In the genomic region with DNA sequence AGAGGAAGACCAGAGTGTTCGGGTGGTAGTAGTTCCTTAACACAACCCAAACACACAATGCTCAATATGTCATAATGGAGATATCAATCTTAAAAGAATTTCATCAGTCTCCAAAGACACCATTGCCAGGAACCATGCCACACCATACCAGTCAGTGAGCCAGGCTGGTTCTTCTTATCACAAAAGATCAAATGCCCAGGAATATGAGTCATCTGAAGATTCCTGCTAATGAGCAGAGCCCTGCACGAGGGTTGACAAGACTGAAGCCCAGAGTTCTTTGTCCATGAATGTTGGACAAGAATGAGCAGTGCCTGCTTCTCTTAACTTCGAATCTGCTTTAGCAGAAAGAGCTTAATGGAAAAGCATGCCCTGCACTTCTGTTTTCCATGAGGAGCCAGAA, we compare ENCODE assay signal across 23 cellular contexts.
DNase-seq lines count a peak whose midpoint lies in the region.
"Had no signal": no experiment of that assay in that cellular context is flagged by ENCODE, and none has a peak within 500 bp of the region (broad histone marks: within the 10 kb centered on the region; RNA-seq: fewer than 3 reads in every experiment).

No MANE protein-coding gene starts in this region.

- H3F3A ChIP-seq in GM23248 (ENCODE audit: insufficient read depth) = no peaks in the 10 kb centered on the region

- H3K9me2 ChIP-seq in GM23248 (ENCODE audit: insufficient read depth) = no peaks in the 10 kb centered on the region

- H2AFZ ChIP-seq in GM23248 = no peak overlapping the region
- H2AFZ ChIP-seq: GM23338 had no signal

- H2BK120ac ChIP-seq in mesendoderm (ENCODE audit: low read depth, low read length) = no peak overlapping the region

- no peaks in the 10 kb centered on the region for H3K36me3 ChIP-seq in GM23248 (ENCODE audit: low read depth)
- no peaks in the 10 kb centered on the region for H3K36me3 ChIP-seq in mesendoderm (ENCODE audit: control insufficient read depth, insufficient read depth, low read length)
- H3K36me3 ChIP-seq: HAP-1, Peyer's patch, SJCRH30 had no signal

- no peak overlapping the region for H3K56ac ChIP-seq in mesendoderm (ENCODE audit: low read length)

- H3K9ac ChIP-seq in GM23248 (no peak overlapping the region), mesendoderm (ENCODE audit: low read length) (no peak overlapping the region)
- H3K9ac ChIP-seq: KMS-11 had no signal

- H2BK15ac ChIP-seq in mesendoderm (replicated peaks; ENCODE audit: low read depth) = no peak overlapping the region

- H3K9me3 ChIP-seq in GM23248 (ENCODE audit: low read depth) = no peaks in the 10 kb centered on the region
- H3K9me3 ChIP-seq: HAP-1, Peyer's patch, SJCRH30 had no signal

- H3K18ac ChIP-seq in mesendoderm (ENCODE audit: low read length) = no peak overlapping the region

- no peak overlapping the region for H3K4me2 ChIP-seq in GM23248 (ENCODE audit: unreplicated experiment)
- H3K4me2 ChIP-seq in mesendoderm (ENCODE audit: low read length) = no peak overlapping the region
- H3K4me2 ChIP-seq: GM23338, KMS-11 had no signal

- no peak overlapping the region for H2BK5ac ChIP-seq in mesendoderm (ENCODE audit: low read length)

- H3K4me3 ChIP-seq in GM23248 (no peak overlapping the region), mesendoderm (ENCODE audit: low read length) (no peak overlapping the region)
- H3K4me3 ChIP-seq: GM23338, HAP-1, Peyer's patch, SJCRH30 had no signal

- H3K79me1 ChIP-seq in mesendoderm (ENCODE audit: low read length) = no peaks in the 10 kb centered on the region

- H4K5ac ChIP-seq in mesendoderm (ENCODE audit: low read length) = no peak overlapping the region

- in situ Hi-C loops in GM23248 (cut with MboI) = no loop called here

- H3K4ac ChIP-seq in mesendoderm (ENCODE audit: low read depth, low read length) = no peak overlapping the region

- H3K23ac ChIP-seq in mesendoderm (ENCODE audit: low read length) = no peak overlapping the region

- 32 to 35% methylated on average over 3 of the region's 3 CpGs for WGBS in GM23248 (ENCODE audit: low coverage in 1 of 2, low lambda C conversion rate in 2 of 2, missing lambda C conversion rate in 2 of 2), 2 experiments
- WGBS in mesendoderm (ENCODE audit: extremely low coverage, insufficient coverage, low lambda C conversion rate) = no CpG with 5 or more reads among the region's 3 CpGs

- H3K4me1 ChIP-seq in GM23248 (ENCODE audit: insufficient read depth) (no peaks in the 10 kb centered on the region), mesendoderm (ENCODE audit: control insufficient read depth, low read depth, low read length) (no peaks in the 10 kb centered on the region)
- H3K4me1 ChIP-seq: HAP-1, Peyer's patch, SJCRH30 had no signal

- H4K20me1 ChIP-seq in GM23248 (ENCODE audit: insufficient read depth) = no peaks in the 10 kb centered on the region

- H3K79me2 ChIP-seq in GM23248 (ENCODE audit: insufficient read depth) (no peaks in the 10 kb centered on the region), mesendoderm (ENCODE audit: control insufficient read depth, insufficient read depth, low read length) (no peaks in the 10 kb centered on the region)

- H3K27ac ChIP-seq in GM23248 (no peak overlapping the region), mesendoderm (ENCODE audit: low read depth, low read length) (no peak overlapping the region)
- H3K27ac ChIP-seq: KMS-11, Peyer's patch, SJCRH30 had no signal

- H4K8ac ChIP-seq in mesendoderm (ENCODE audit: low read depth, low read length) = no peak overlapping the region

- H3K27me3 ChIP-seq in GM23248 (replicated peaks; ENCODE audit: insufficient read depth) (0 out of 2 replicates have a peak, but pooled peaks cover 4% of the 10 kb centered on the region), mesendoderm (ENCODE audit: insufficient read depth, low read length, poor library complexity) (no peaks in the 10 kb centered on the region)
- H3K27me3 ChIP-seq: Peyer's patch, SJCRH30 had no signal

- H2AK5ac ChIP-seq in mesendoderm (ENCODE audit: low read length) = no peak overlapping the region

- DNase-seq in AG08395 (ENCODE audit: low spot score) (peak; percentile 24), GM23248 (peak; percentile 5), astrocyte of the hippocampus (ENCODE audit: low read depth, low spot score) (peak; percentile 46), mesendoderm (peak; percentile 26), cortex of kidney (lab: John Stamatoyannopoulos, UW) (no peak), GM03348 (ENCODE audit: low spot score) (no peak), amygdala (lab: John Stamatoyannopoulos, UW) (no peak)
- DNase-seq in central memory CD4-positive, alpha-beta T cell = no peak
- DNase-seq: CD4-positive, CD25-positive, alpha-beta regulatory T cell; COR-L47; DMS79; IMR-90; MV-4-11; NCI-H1105 treated with DMSO at 0.1 percent for 48 hours; NCI-H1694; NCI-H2081; NCI-H2171 treated with DMSO at 0.1 percent for 48 hours; NCI-H526; Peyer's patch; SJCRH30 had no signal

Comparison
In these comparisons a context has a peak if more than half of its experiments do, and no peak if none do; other contexts are left out.
1. DNase-seq: peak in AG08395 (single experiment), GM23248 (single experiment), astrocyte of the hippocampus (single experiment) and mesendoderm (single experiment); none in cortex of kidney (single experiment), central memory CD4-positive, alpha-beta T cell (single experiment), GM03348 (single experiment) and amygdala (0 of 56).